Comparison of ENCODE assay signal across 8 cellular contexts in genomic region chr4:42397635-42398447, GRCh38. TPM values are rescaled to one million over a fixed set of nuclear protein-coding genes. Genes with fewer than 3 reads are reported as not detected.
DNase-seq lines count a peak whose midpoint lies in the region; FAIRE-seq and TF ChIP-seq lines count a peak whose summit lies in the region.

No MANE protein-coding gene starts in this region.

- TF ChIP-seq CTCF in dorsolateral prefrontal cortex (IDR thresholded peaks at IDR 0.05 in 54 of 56, conservative IDR thresholded peaks at IDR 0.05 in 2 of 56; ENCODE audit: low read depth in 1 of 56, partially characterized antibody in 56 of 56), result no peak

- DNase-seq in NCI-H1092 treated with DMSO at 0.1 percent for 48 hours (lab: John Stamatoyannopoulos, UW) (peak; percentile 37), NCI-H1092 (lab: John Stamatoyannopoulos, UW) (no peak), HEK293T (ENCODE audit: extremely low spot score) (peak; percentile 49), OCI-M1 (lab: John Stamatoyannopoulos, UW) (peak; percentile 26), dorsolateral prefrontal cortex (peak in 1 of 10 donors; percentile 47), mesenteric fat pad (ENCODE audit: low spot score) (peak; percentile 89), urothelium cell line (ENCODE audit: low spot score) (peak; percentile 43), Ammon's horn (ENCODE audit: low spot score) (no peak)

- peak; percentile 73 for FAIRE-seq in urothelium cell line (lab: Jason Lieb, UNC)

- no peak overlapping the region for H3K27ac ChIP-seq in dorsolateral prefrontal cortex

- intact Hi-C loops in dorsolateral prefrontal cortex (cut with DNase I), result no loop called here

- H3K27me3 ChIP-seq in dorsolateral prefrontal cortex, result peaks cover 0 to 62% (median 36%) of the 10 kb centered on the region in 45 donors

- POLR2A ChIA-PET in HEK293T (lab: Yijun Ruan, JAX), result no interaction called here

- peak overlapping the region; percentile 38 to 76 (median 59) for H3K4me3 ChIP-seq in dorsolateral prefrontal cortex

- CTCF ChIA-PET in HEK293T (lab: Yijun Ruan, JAX), result no interaction called here

TF ChIP-seq in HEK293T, 16 proteins besides CTCF, POLR2A, EP300 and RAD21:
- TF ChIP-seq SP1 (IDR thresholded peaks at IDR 0.05), result no peak
- TF ChIP-seq L3MBTL2 (conservative IDR thresholded peaks at IDR 0.05), result peak; percentile 69
- TF ChIP-seq FOXK2 (IDR thresholded peaks at IDR 0.05), result no peak

RNA-seq across cellular contexts. Expression of gene SHISA3, which starts 0.6 kb away (rescaled TPM):
- total RNA-seq in dorsolateral prefrontal cortex (1 to 10 TPM in 50 of 120 experiments, under 1 TPM in 61, not detected in 9; 0.28 to 5.6 (median 0.90) TPM), mesenteric fat pad (0.48 TPM)

Comparison
In these comparisons a context has a peak if more than half of its experiments do, and no peak if none do; other contexts are left out.
1. DNase-seq: peak in NCI-H1092 treated with DMSO at 0.1 percent for 48 hours (single experiment), HEK293T (single experiment), OCI-M1 (single experiment), mesenteric fat pad (single experiment) and urothelium cell line (single experiment); none in NCI-H1092 (single experiment) and Ammon's horn (single experiment).